Comparison of ENCODE assay signal across 11 cellular contexts in the genomic region with DNA sequence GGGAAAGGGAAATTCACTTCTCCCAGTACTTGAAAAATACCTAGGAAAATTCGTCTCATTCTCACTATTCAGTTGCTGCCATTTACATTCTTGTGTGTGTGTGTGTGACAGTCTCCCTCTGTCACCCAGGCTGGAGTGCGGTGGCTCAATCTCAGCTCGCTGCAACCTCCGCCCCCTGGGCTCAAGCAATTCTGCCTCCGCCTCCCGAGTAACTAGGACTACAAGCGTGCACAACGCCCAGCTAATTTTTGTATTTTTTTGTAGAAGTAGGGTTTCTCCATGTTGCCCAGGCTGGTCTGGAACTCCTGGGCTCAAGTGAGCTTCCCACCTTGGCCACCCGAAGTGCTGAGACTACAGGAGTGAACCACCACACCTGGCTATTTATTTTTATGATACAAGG. TPM values are rescaled to one million over a fixed set of nuclear protein-coding genes. Genes with fewer than 3 reads are reported as not detected.
DNase-seq lines count a peak whose midpoint lies in the region; ATAC-seq, FAIRE-seq and TF ChIP-seq lines count a peak whose summit lies in the region.
"Had no signal": no experiment of that assay in that cellular context is flagged by ENCODE, and none has a peak within 500 bp of the region (broad histone marks: within the 10 kb centered on the region; RNA-seq: fewer than 3 reads in every experiment).

No MANE protein-coding gene starts in this region.

- H3K27ac Mint-ChIP-seq in activated naive CD4-positive, alpha-beta T cell treated with anti-CD3 and anti-CD28 coated beads, Interleukin-2, amount 50 U/mL, for 72 hours = peak overlapping the region; percentile 93 to 96

- no peak for FAIRE-seq in keratinocyte (lab: Jason Lieb, UNC)

- peaks cover 22% of the 10 kb centered on the region for H3K36me3 Mint-ChIP-seq in activated T-cell treated with anti-CD3 and anti-CD28 coated beads, Interleukin-2, amount 50 U/mL, for 4 hours (ENCODE audit: insufficient read depth)
- H3K36me3 Mint-ChIP-seq in activated naive CD4-positive, alpha-beta T cell treated with anti-CD3 and anti-CD28 coated beads, Interleukin-2, amount 50 U/mL, for 72 hours = peaks cover 11 to 13% of the 10 kb centered on the region in 2 donors

- DNase-seq in activated T-cell treated with anti-CD3 and anti-CD28 coated beads, Interleukin-2, amount 50 U/mL, for 4 hours = no peak
- DNase-seq in activated T-cell treated with anti-CD3 and anti-CD28 coated beads for 4 hours (no peak), keratinocyte (ENCODE audit: low read depth, low spot score) (no peak), thoracic aorta (ENCODE audit: low spot score) (no peak)
- no peak for DNase-seq in activated naive CD4-positive, alpha-beta T cell treated with anti-CD3 and anti-CD28 coated beads, Interleukin-2, amount 50 U/mL, for 72 hours (ENCODE audit: low spot score in 2 of 2)
- DNase-seq: T1000 had no signal

- H3K27me3 Mint-ChIP-seq in activated T-cell treated with anti-CD3 and anti-CD28 coated beads, Interleukin-2, amount 50 U/mL, for 4 hours (ENCODE audit: low read depth) = no peaks in the 10 kb centered on the region

- no peaks in the 10 kb centered on the region for H4K20me1 ChIP-seq in keratinocyte (ENCODE audit: control insufficient read depth, extremely low read depth, insufficient read depth, low read length)

- TF ChIP-seq CTCF in keratinocyte (optimal IDR thresholded peaks at IDR 0.05 in 1 of 3, IDR thresholded peaks at IDR 0.05 in 1 of 3, conservative IDR thresholded peaks at IDR 0.05 in 1 of 3; ENCODE audit: extremely low read depth in 1 of 3, insufficient read depth in 2 of 3, low read length in 3 of 3) = no peak
- TF ChIP-seq CTCF in thoracic aorta (IDR thresholded peaks at IDR 0.05) = no peak

- dilution Hi-C loops in keratinocyte (cut with MboI; ENCODE audit: extremely low pct_ligation_motif_present, low sequenced_read_pairs) = no loop called here

- H3K27me3 ChIP-seq in keratinocyte (ENCODE audit: control insufficient read depth, extremely low read depth, insufficient read depth, low read length) = no peaks in the 10 kb centered on the region
- H3K27me3 ChIP-seq in thoracic aorta (replicated peaks; ENCODE audit: insufficient read depth) = no peaks in the 10 kb centered on the region

- H3K4me1 Mint-ChIP-seq in activated T-cell treated with anti-CD3 and anti-CD28 coated beads, Interleukin-2, amount 50 U/mL, for 4 hours (ENCODE audit: low read depth) = peaks cover 11% of the 10 kb centered on the region

- H3K36me3 ChIP-seq in keratinocyte (ENCODE audit: control insufficient read depth in 2 of 2, extremely low read depth in 1 of 2, insufficient read depth in 2 of 2, low read length in 2 of 2) = peaks cover 18 to 28% of the 10 kb centered on the region in 2 experiments
- H3K36me3 ChIP-seq in thoracic aorta = peaks cover 35% of the 10 kb centered on the region

- ATAC-seq in activated T-cell treated with anti-CD3 and anti-CD28 coated beads, Interleukin-2, amount 50 U/mL, for 4 hours = no peak
- no peak for ATAC-seq in activated naive CD4-positive, alpha-beta T cell treated with anti-CD3 and anti-CD28 coated beads, Interleukin-2, amount 50 U/mL, for 72 hours
- ATAC-seq in thoracic aorta (ENCODE audit: insufficient number of reproducible peaks, low FRiP score, low read depth) (no peak), GM18520 (IDR thresholded peaks at IDR 0.05; ENCODE audit: unreplicated experiment) (no peak), HG03025 (IDR thresholded peaks at IDR 0.05; ENCODE audit: low FRiP score, unreplicated experiment) (no peak), GM19455 (IDR thresholded peaks at IDR 0.05; ENCODE audit: unreplicated experiment) (no peak)

- H3K4me3 Mint-ChIP-seq in activated T-cell treated with anti-CD3 and anti-CD28 coated beads, Interleukin-2, amount 50 U/mL, for 4 hours = peak overlapping the region; percentile 91

- H3K9me3 Mint-ChIP-seq in activated T-cell treated with anti-CD3 and anti-CD28 coated beads, Interleukin-2, amount 50 U/mL, for 4 hours = no peaks in the 10 kb centered on the region
- H3K9me3 Mint-ChIP-seq in activated naive CD4-positive, alpha-beta T cell treated with anti-CD3 and anti-CD28 coated beads, Interleukin-2, amount 50 U/mL, for 72 hours = no peaks in the 10 kb centered on the region

- H3K4me2 ChIP-seq in keratinocyte (ENCODE audit: control insufficient read depth, extremely low read depth, insufficient read depth, low read depth, low read length) = peak overlapping the region; percentile 91

- peaks cover 4% of the 10 kb centered on the region for H3K4me1 ChIP-seq in keratinocyte (ENCODE audit: control insufficient read depth, extremely low read depth, insufficient read depth, low read length)
- H3K4me1 ChIP-seq in thoracic aorta (ENCODE audit: control insufficient read depth in 1 of 2, low read depth in 2 of 2) = peaks cover 0 to 10% of the 10 kb centered on the region in 2 donors

- peak overlapping the region in 2 of 3 experiments; percentile 94 to 97 for H3K4me3 ChIP-seq in keratinocyte (ENCODE audit: control insufficient read depth in 2 of 3, extremely low read depth in 1 of 3, insufficient read depth in 2 of 3, low read depth in 1 of 3, low read length in 3 of 3)
- peak overlapping the region; percentile 98 for H3K4me3 ChIP-seq in thoracic aorta

- H2AFZ ChIP-seq in keratinocyte (ENCODE audit: control insufficient read depth, low read length) = no peak overlapping the region

- H3K79me2 ChIP-seq in keratinocyte (ENCODE audit: control insufficient read depth, insufficient read depth, low read length) = peaks cover 13% of the 10 kb centered on the region

- peak overlapping the region; percentile 86 for H3K9ac ChIP-seq in keratinocyte (ENCODE audit: control insufficient read depth, extremely low read depth, insufficient read depth, low read length)

- no peaks in the 10 kb centered on the region for H3K9me3 ChIP-seq in keratinocyte (ENCODE audit: control insufficient read depth, low read depth, low read length)
- H3K9me3 ChIP-seq in thoracic aorta = no peaks in the 10 kb centered on the region

- H3K27ac ChIP-seq in keratinocyte (ENCODE audit: control insufficient read depth, insufficient read depth, low read length) (no peak overlapping the region), thoracic aorta (peak overlapping the region; percentile 46 to 97)

- H3K9me1 ChIP-seq in keratinocyte (ENCODE audit: control insufficient read depth, extremely low read depth, insufficient read depth, low read length) = no peaks in the 10 kb centered on the region

RNA-seq across cellular contexts. Expression of gene SNAPIN, which starts 1.2 kb away (rescaled TPM):
- total RNA-seq in activated T-cell treated with anti-CD3 and anti-CD28 coated beads, Interleukin-2, amount 50 U/mL, for 4 hours = 10 to 100 TPM; 32.1 to 36.8 (median 32.7) TPM
- 10 to 100 TPM; 16.1 to 35.4 TPM for total RNA-seq in activated naive CD4-positive, alpha-beta T cell treated with anti-CD3 and anti-CD28 coated beads, Interleukin-2, amount 50 U/mL, for 72 hours
- polyA plus RNA-seq in keratinocyte = 48.6 to 52.1 TPM (median 49.4 TPM) in 3 replicates
- polyA plus RNA-seq in keratinocyte (2011; ENCODE audit: low read depth) = 6.2 TPM
- polyA plus RNA-seq in keratinocyte (2011; cell fraction: cytosol; rRNA removed) = 37.4 and 45.9 TPM in 2 replicates
- 18.8 and 19.4 TPM in 2 replicates for polyA plus RNA-seq in keratinocyte (2011; cell fraction: nucleus; rRNA removed)
- 24.0 and 38.9 TPM in 2 replicates for polyA plus RNA-seq in keratinocyte (2012; ENCODE audit: low replicate concordance)
- 12.9 to 20.0 TPM (median 16.7 TPM) in 3 replicates for polyA minus RNA-seq in keratinocyte
- polyA minus RNA-seq in keratinocyte (2011; cell fraction: cytosol; rRNA and poly(A)+ RNA removed) = 22.8 TPM
- polyA minus RNA-seq in keratinocyte (2011; cell fraction: nucleus; rRNA and poly(A)+ RNA removed) = 4.2 and 6.4 TPM in 2 replicates
- total RNA-seq in thoracic aorta = 10 to 100 TPM; 37.9 to 41.6 TPM

RNA-seq across cellular contexts. Expression of gene ILF2, which starts 11.1 kb away (rescaled TPM):
- 100 to 1,000 TPM; 525 to 559 (median 531) TPM for total RNA-seq in activated T-cell treated with anti-CD3 and anti-CD28 coated beads, Interleukin-2, amount 50 U/mL, for 4 hours
- total RNA-seq in activated naive CD4-positive, alpha-beta T cell treated with anti-CD3 and anti-CD28 coated beads, Interleukin-2, amount 50 U/mL, for 72 hours = 100 to 1,000 TPM; 247 to 316 TPM
- polyA plus RNA-seq in keratinocyte = 185 to 256 TPM (median 232 TPM) in 3 replicates
- 32.8 TPM for polyA plus RNA-seq in keratinocyte (2011; ENCODE audit: low read depth)
- polyA plus RNA-seq in keratinocyte (2011; cell fraction: cytosol; rRNA removed) = 153 and 238 TPM in 2 replicates
- 130 and 150 TPM in 2 replicates for polyA plus RNA-seq in keratinocyte (2011; cell fraction: nucleus; rRNA removed)
- 118 and 148 TPM in 2 replicates for polyA plus RNA-seq in keratinocyte (2012; ENCODE audit: low replicate concordance)
- 137 to 170 TPM (median 153 TPM) in 3 replicates for polyA minus RNA-seq in keratinocyte
- 96.1 TPM for polyA minus RNA-seq in keratinocyte (2011; cell fraction: cytosol; rRNA and poly(A)+ RNA removed)
- 41.5 and 67.6 TPM in 2 replicates for polyA minus RNA-seq in keratinocyte (2011; cell fraction: nucleus; rRNA and poly(A)+ RNA removed)
- 10 to 100 TPM; 75.7 to 81.8 TPM for total RNA-seq in thoracic aorta

RNA-seq across cellular contexts. Expression of gene NPR1, which starts 18.8 kb away (rescaled TPM):
- under 1 TPM; 0.16 to 0.26 (median 0.23) TPM for total RNA-seq in activated T-cell treated with anti-CD3 and anti-CD28 coated beads, Interleukin-2, amount 50 U/mL, for 4 hours
- total RNA-seq in activated naive CD4-positive, alpha-beta T cell treated with anti-CD3 and anti-CD28 coated beads, Interleukin-2, amount 50 U/mL, for 72 hours = not detected
- polyA plus RNA-seq in keratinocyte = not detected in 3 replicates
- polyA plus RNA-seq in keratinocyte (2011; ENCODE audit: low read depth) = not detected
- not detected in 2 replicates for polyA plus RNA-seq in keratinocyte (2011; cell fraction: cytosol; rRNA removed)
- polyA plus RNA-seq in keratinocyte (2011; cell fraction: nucleus; rRNA removed) = 0.03 TPM in 1 of 2 replicates, not detected in the other
- not detected in 2 replicates for polyA plus RNA-seq in keratinocyte (2012; ENCODE audit: low replicate concordance)
- not detected in 3 replicates for polyA minus RNA-seq in keratinocyte
- 0.96 TPM for polyA minus RNA-seq in keratinocyte (2011; cell fraction: cytosol; rRNA and poly(A)+ RNA removed)
- polyA minus RNA-seq in keratinocyte (2011; cell fraction: nucleus; rRNA and poly(A)+ RNA removed) = 0.23 and 0.32 TPM in 2 replicates
- total RNA-seq in thoracic aorta = 100 to 1,000 TPM; 279 to 293 TPM
- total RNA-seq: Daoy had no signal

RNA-seq across cellular contexts. Expression of gene CHTOP, which starts 25.8 kb away (rescaled TPM):
- total RNA-seq in activated T-cell treated with anti-CD3 and anti-CD28 coated beads, Interleukin-2, amount 50 U/mL, for 4 hours = 100 to 1,000 TPM; 111 to 117 (median 114) TPM
- 10 to 100 TPM; 83.3 to 91.3 TPM for total RNA-seq in activated naive CD4-positive, alpha-beta T cell treated with anti-CD3 and anti-CD28 coated beads, Interleukin-2, amount 50 U/mL, for 72 hours
- 46.7 to 68.6 TPM (median 56.0 TPM) in 3 replicates for polyA plus RNA-seq in keratinocyte
- 23.4 TPM for polyA plus RNA-seq in keratinocyte (2011; ENCODE audit: low read depth)
- 32.9 and 40.8 TPM in 2 replicates for polyA plus RNA-seq in keratinocyte (2011; cell fraction: cytosol; rRNA removed)
- 66.9 and 80.9 TPM in 2 replicates for polyA plus RNA-seq in keratinocyte (2011; cell fraction: nucleus; rRNA removed)
- polyA plus RNA-seq in keratinocyte (2012; ENCODE audit: low replicate concordance) = 52.9 and 54.0 TPM in 2 replicates
- polyA minus RNA-seq in keratinocyte = 12.4 to 35.9 TPM (median 23.4 TPM) in 3 replicates
- 35.3 TPM for polyA minus RNA-seq in keratinocyte (2011; cell fraction: cytosol; rRNA and poly(A)+ RNA removed)
- polyA minus RNA-seq in keratinocyte (2011; cell fraction: nucleus; rRNA and poly(A)+ RNA removed) = 22.9 and 31.6 TPM in 2 replicates
- total RNA-seq in thoracic aorta = 10 to 100 TPM; 39.0 to 78.0 TPM

RNA-seq across cellular contexts. Expression of gene S100A1, which starts 31.4 kb away (rescaled TPM):
- total RNA-seq in activated T-cell treated with anti-CD3 and anti-CD28 coated beads, Interleukin-2, amount 50 U/mL, for 4 hours = not detected
- total RNA-seq in activated naive CD4-positive, alpha-beta T cell treated with anti-CD3 and anti-CD28 coated beads, Interleukin-2, amount 50 U/mL, for 72 hours = not detected
- 0.12 to 0.15 TPM in 2 of 3 replicates, not detected in the other for polyA plus RNA-seq in keratinocyte
- polyA plus RNA-seq in keratinocyte (2011; ENCODE audit: low read depth) = 1.3 TPM
- 0.27 TPM in 1 of 2 replicates, not detected in the other for polyA plus RNA-seq in keratinocyte (2011; cell fraction: cytosol; rRNA removed)
- not detected in 2 replicates for polyA plus RNA-seq in keratinocyte (2011; cell fraction: nucleus; rRNA removed)
- polyA plus RNA-seq in keratinocyte (2012; ENCODE audit: low replicate concordance) = 1.1 and 1.4 TPM in 2 replicates
- polyA minus RNA-seq in keratinocyte = not detected in 3 replicates
- polyA minus RNA-seq in keratinocyte (2011; cell fraction: cytosol; rRNA and poly(A)+ RNA removed) = not detected
- polyA minus RNA-seq in keratinocyte (2011; cell fraction: nucleus; rRNA and poly(A)+ RNA removed) = not detected in 2 replicates
- total RNA-seq in thoracic aorta = not detected
- total RNA-seq: glomerular endothelial cell had no signal

Comparison
In these comparisons a context has a peak if more than half of its experiments do, and no peak if none do; other contexts are left out.
1. RNA of gene NPR1, which starts 18.8 kb away (total RNA-seq): 279 to 293 TPM in thoracic aorta; 0.16 to 0.26 TPM in activated T-cell treated with anti-CD3 and anti-CD28 coated beads, Interleukin-2, amount 50 U/mL, for 4 hours and not detected in activated naive CD4-positive, alpha-beta T cell treated with anti-CD3 and anti-CD28 coated beads, Interleukin-2, amount 50 U/mL, for 72 hours; every median in the first group is over 100 times any median in the second.